In genomic region chr19:54189020-54189667, GRCh38 we compare ENCODE assay signal across 1 cellular context.
TF ChIP-seq lines count a peak whose summit lies in the region.

MBOAT7 (minus strand) TSS chr19:54189580; CDS start chr19:54188508, 1,072 bp downstream.

TF ChIP-seq in K562, 482 proteins besides CTCF, POLR2A, EP300 and RAD21 (continued from another document and continues in another):
- TF ChIP-seq, protein P1, sequence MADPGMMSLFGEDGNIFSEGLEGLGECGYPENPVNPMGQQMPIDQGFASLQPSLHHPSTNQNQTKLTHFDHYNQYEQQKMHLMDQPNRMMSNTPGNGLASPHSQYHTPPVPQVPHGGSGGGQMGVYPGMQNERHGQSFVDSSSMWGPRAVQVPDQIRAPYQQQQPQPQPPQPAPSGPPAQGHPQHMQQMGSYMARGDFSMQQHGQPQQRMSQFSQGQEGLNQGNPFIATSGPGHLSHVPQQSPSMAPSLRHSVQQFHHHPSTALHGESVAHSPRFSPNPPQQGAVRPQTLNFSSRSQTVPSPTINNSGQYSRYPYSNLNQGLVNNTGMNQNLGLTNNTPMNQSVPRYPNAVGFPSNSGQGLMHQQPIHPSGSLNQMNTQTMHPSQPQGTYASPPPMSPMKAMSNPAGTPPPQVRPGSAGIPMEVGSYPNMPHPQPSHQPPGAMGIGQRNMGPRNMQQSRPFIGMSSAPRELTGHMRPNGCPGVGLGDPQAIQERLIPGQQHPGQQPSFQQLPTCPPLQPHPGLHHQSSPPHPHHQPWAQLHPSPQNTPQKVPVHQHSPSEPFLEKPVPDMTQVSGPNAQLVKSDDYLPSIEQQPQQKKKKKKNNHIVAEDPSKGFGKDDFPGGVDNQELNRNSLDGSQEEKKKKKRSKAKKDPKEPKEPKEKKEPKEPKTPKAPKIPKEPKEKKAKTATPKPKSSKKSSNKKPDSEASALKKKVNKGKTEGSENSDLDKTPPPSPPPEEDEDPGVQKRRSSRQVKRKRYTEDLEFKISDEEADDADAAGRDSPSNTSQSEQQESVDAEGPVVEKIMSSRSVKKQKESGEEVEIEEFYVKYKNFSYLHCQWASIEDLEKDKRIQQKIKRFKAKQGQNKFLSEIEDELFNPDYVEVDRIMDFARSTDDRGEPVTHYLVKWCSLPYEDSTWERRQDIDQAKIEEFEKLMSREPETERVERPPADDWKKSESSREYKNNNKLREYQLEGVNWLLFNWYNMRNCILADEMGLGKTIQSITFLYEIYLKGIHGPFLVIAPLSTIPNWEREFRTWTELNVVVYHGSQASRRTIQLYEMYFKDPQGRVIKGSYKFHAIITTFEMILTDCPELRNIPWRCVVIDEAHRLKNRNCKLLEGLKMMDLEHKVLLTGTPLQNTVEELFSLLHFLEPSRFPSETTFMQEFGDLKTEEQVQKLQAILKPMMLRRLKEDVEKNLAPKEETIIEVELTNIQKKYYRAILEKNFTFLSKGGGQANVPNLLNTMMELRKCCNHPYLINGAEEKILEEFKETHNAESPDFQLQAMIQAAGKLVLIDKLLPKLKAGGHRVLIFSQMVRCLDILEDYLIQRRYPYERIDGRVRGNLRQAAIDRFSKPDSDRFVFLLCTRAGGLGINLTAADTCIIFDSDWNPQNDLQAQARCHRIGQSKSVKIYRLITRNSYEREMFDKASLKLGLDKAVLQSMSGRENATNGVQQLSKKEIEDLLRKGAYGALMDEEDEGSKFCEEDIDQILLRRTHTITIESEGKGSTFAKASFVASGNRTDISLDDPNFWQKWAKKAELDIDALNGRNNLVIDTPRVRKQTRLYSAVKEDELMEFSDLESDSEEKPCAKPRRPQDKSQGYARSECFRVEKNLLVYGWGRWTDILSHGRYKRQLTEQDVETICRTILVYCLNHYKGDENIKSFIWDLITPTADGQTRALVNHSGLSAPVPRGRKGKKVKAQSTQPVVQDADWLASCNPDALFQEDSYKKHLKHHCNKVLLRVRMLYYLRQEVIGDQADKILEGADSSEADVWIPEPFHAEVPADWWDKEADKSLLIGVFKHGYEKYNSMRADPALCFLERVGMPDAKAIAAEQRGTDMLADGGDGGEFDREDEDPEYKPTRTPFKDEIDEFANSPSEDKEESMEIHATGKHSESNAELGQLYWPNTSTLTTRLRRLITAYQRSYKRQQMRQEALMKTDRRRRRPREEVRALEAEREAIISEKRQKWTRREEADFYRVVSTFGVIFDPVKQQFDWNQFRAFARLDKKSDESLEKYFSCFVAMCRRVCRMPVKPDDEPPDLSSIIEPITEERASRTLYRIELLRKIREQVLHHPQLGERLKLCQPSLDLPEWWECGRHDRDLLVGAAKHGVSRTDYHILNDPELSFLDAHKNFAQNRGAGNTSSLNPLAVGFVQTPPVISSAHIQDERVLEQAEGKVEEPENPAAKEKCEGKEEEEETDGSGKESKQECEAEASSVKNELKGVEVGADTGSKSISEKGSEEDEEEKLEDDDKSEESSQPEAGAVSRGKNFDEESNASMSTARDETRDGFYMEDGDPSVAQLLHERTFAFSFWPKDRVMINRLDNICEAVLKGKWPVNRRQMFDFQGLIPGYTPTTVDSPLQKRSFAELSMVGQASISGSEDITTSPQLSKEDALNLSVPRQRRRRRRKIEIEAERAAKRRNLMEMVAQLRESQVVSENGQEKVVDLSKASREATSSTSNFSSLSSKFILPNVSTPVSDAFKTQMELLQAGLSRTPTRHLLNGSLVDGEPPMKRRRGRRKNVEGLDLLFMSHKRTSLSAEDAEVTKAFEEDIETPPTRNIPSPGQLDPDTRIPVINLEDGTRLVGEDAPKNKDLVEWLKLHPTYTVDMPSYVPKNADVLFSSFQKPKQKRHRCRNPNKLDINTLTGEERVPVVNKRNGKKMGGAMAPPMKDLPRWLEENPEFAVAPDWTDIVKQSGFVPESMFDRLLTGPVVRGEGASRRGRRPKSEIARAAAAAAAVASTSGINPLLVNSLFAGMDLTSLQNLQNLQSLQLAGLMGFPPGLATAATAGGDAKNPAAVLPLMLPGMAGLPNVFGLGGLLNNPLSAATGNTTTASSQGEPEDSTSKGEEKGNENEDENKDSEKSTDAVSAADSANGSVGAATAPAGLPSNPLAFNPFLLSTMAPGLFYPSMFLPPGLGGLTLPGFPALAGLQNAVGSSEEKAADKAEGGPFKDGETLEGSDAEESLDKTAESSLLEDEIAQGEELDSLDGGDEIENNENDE (IDR thresholded peaks at IDR 0.05; ENCODE audit: low read depth, low read length) = no peak
- TF ChIP-seq SMAD3 (CRISPR knock-in tag; conservative IDR thresholded peaks at IDR 0.05) (no peak), SPI1 (IDR thresholded peaks at IDR 0.05; ENCODE audit: borderline replicate concordance, low read depth, low read length) (0 out of 2 replicates have a peak, but pooled peaks have one; percentile 1), COPS2 (conservative IDR thresholded peaks at IDR 0.05) (no peak), HOXB6 (CRISPR knock-in tag; IDR thresholded peaks at IDR 0.05; ENCODE audit: borderline replicate concordance) (no peak), NRF1 (conservative IDR thresholded peaks at IDR 0.05 in 1 of 2, IDR thresholded peaks at IDR 0.05 in 1 of 2) (peak; percentile 83 to 86; a peak in 2 of 4 replicates), KDM2B (CRISPR knock-in tag; IDR thresholded peaks at IDR 0.05) (no peak), HSF4 (CRISPR knock-in tag; IDR thresholded peaks at IDR 0.05; ENCODE audit: borderline replicate concordance) (no peak), L3MBTL2 (IDR thresholded peaks at IDR 0.05) (peak; percentile 68), ZNF347 (CRISPR knock-in tag; IDR thresholded peaks at IDR 0.05; ENCODE audit: low read depth) (no peak), CREBBP (IDR thresholded peaks at IDR 0.05; ENCODE audit: low read depth, low read length) (no peak), TBL1XR1 (IDR thresholded peaks at IDR 0.05; ENCODE audit: low read length in 2 of 2) (no peak; a peak in 1 of 4 replicates), PCBP2 (IDR thresholded peaks at IDR 0.05; ENCODE audit: low read depth, low read length, poor library complexity, severe bottlenecking) (no peak), ZNF398 (CRISPR knock-in tag; IDR thresholded peaks at IDR 0.05) (no peak)
- TF ChIP-seq, protein P2, sequence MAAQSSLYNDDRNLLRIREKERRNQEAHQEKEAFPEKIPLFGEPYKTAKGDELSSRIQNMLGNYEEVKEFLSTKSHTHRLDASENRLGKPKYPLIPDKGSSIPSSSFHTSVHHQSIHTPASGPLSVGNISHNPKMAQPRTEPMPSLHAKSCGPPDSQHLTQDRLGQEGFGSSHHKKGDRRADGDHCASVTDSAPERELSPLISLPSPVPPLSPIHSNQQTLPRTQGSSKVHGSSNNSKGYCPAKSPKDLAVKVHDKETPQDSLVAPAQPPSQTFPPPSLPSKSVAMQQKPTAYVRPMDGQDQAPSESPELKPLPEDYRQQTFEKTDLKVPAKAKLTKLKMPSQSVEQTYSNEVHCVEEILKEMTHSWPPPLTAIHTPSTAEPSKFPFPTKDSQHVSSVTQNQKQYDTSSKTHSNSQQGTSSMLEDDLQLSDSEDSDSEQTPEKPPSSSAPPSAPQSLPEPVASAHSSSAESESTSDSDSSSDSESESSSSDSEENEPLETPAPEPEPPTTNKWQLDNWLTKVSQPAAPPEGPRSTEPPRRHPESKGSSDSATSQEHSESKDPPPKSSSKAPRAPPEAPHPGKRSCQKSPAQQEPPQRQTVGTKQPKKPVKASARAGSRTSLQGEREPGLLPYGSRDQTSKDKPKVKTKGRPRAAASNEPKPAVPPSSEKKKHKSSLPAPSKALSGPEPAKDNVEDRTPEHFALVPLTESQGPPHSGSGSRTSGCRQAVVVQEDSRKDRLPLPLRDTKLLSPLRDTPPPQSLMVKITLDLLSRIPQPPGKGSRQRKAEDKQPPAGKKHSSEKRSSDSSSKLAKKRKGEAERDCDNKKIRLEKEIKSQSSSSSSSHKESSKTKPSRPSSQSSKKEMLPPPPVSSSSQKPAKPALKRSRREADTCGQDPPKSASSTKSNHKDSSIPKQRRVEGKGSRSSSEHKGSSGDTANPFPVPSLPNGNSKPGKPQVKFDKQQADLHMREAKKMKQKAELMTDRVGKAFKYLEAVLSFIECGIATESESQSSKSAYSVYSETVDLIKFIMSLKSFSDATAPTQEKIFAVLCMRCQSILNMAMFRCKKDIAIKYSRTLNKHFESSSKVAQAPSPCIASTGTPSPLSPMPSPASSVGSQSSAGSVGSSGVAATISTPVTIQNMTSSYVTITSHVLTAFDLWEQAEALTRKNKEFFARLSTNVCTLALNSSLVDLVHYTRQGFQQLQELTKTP (IDR thresholded peaks at IDR 0.05; ENCODE audit: low read depth in 1 of 2, partially characterized antibody in 2 of 2) = no peak
- TF ChIP-seq, protein P3, sequence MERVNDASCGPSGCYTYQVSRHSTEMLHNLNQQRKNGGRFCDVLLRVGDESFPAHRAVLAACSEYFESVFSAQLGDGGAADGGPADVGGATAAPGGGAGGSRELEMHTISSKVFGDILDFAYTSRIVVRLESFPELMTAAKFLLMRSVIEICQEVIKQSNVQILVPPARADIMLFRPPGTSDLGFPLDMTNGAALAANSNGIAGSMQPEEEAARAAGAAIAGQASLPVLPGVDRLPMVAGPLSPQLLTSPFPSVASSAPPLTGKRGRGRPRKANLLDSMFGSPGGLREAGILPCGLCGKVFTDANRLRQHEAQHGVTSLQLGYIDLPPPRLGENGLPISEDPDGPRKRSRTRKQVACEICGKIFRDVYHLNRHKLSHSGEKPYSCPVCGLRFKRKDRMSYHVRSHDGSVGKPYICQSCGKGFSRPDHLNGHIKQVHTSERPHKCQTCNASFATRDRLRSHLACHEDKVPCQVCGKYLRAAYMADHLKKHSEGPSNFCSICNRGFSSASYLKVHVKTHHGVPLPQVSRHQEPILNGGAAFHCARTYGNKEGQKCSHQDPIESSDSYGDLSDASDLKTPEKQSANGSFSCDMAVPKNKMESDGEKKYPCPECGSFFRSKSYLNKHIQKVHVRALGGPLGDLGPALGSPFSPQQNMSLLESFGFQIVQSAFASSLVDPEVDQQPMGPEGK (CRISPR knock-in tag; IDR thresholded peaks at IDR 0.05; ENCODE audit: borderline replicate concordance) = no peak
- TF ChIP-seq, protein P4, sequence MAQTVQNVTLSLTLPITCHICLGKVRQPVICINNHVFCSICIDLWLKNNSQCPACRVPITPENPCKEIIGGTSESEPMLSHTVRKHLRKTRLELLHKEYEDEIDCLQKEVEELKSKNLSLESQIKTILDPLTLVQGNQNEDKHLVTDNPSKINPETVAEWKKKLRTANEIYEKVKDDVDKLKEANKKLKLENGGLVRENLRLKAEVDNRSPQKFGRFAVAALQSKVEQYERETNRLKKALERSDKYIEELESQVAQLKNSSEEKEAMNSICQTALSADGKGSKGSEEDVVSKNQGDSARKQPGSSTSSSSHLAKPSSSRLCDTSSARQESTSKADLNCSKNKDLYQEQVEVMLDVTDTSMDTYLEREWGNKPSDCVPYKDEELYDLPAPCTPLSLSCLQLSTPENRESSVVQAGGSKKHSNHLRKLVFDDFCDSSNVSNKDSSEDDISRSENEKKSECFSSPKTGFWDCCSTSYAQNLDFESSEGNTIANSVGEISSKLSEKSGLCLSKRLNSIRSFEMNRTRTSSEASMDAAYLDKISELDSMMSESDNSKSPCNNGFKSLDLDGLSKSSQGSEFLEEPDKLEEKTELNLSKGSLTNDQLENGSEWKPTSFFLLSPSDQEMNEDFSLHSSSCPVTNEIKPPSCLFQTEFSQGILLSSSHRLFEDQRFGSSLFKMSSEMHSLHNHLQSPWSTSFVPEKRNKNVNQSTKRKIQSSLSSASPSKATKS (CRISPR knock-in tag; IDR thresholded peaks at IDR 0.05) = no peak
- TF ChIP-seq, protein P5, sequence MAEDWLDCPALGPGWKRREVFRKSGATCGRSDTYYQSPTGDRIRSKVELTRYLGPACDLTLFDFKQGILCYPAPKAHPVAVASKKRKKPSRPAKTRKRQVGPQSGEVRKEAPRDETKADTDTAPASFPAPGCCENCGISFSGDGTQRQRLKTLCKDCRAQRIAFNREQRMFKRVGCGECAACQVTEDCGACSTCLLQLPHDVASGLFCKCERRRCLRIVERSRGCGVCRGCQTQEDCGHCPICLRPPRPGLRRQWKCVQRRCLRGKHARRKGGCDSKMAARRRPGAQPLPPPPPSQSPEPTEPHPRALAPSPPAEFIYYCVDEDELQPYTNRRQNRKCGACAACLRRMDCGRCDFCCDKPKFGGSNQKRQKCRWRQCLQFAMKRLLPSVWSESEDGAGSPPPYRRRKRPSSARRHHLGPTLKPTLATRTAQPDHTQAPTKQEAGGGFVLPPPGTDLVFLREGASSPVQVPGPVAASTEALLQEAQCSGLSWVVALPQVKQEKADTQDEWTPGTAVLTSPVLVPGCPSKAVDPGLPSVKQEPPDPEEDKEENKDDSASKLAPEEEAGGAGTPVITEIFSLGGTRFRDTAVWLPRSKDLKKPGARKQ (CRISPR knock-in tag; IDR thresholded peaks at IDR 0.05) = no peak
